Comparison of ENCODE assay signal across 21 cellular contexts in the genomic region with DNA sequence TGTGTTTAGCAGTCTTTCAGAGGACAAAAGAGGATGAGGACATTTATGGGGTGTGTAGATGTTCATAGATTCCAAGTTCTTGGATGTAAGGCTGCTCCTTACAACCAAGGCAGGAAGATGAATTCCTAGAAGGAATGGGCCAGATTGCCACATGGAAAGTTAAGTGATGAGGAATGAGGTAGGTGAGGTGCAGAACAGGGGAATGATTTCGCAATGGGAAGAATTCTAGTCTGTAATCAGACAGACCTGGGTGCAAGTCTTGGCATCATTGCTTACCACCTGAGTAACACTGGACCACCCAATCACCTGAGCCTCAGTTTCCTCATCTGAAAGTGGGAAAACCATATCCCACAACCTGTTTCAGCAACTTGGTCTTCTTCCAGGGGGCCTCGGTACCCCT.
"Had no signal": no experiment of that assay in that cellular context is flagged by ENCODE, and none has a peak within 500 bp of the region (broad histone marks: within the 10 kb centered on the region; RNA-seq: fewer than 3 reads in every experiment).

No MANE protein-coding gene starts in this region.

- H3K36me3 ChIP-seq: MG63 had no signal

- H3K4me3 ChIP-seq: MG63 had no signal

- ATAC-seq: Panc1, PC-3, T-cell had no signal

- H3K4me2 ChIP-seq: SK-N-SH had no signal

- H3K9ac ChIP-seq: SK-N-SH had no signal

- H3K27ac ChIP-seq: RWPE1 had no signal

- H3K9me3 ChIP-seq: MG63, SK-N-SH had no signal

- DNase-seq: MG63, NCI-H1092, NCI-H1105 treated with DMSO at 0.1 percent for 48 hours, NCI-H1417 treated with DMSO at 0.1 percent for 48 hours, NCI-H187, NCI-H2029, NCI-H2081 treated with DMSO at 0.1 percent for 48 hours, NCI-H2171, NCI-H226, NCI-H446, NCI-H510A, NCI-H524 treated with DMSO at 0.1 percent for 48 hours, NCI-H69, NCI-H774, PC-3, SHP77, SK-N-SH, SW 1271, T-cell had no signal
